33 cellular contexts compared by ENCODE assay signal in the genomic region with DNA sequence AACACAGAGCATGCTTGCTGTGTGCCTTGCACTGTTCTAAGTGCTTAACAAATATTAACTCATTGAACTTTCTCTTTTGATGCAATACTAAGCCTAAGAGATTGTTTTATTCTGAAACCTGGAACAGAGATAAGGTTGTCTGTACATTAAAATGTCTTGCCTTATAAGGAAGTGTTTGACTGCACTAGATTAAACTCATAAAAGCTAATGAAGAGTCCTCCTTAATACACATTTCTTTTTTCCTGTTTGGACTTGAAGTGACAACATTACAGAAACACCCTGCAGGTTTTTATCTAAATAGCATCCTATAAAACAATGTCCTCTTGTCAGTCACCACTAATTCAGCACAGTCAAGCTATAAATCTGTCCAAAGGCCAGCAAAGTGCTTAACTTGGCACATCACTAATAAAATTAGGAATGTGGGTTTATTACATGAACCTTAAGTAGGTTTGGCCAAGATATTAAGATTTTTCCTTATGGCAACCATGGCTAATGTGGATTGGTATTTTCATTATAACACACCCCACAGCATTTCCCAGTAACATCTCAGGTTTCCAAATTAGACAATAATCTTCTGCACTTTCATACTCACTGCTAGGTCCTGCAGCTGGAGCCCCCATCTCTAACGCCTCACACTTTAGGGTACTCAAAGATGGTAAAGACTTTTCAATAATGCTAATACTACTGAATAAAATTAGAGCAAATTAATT.
DNase-seq lines count a peak whose midpoint lies in the region; ATAC-seq, FAIRE-seq and TF ChIP-seq lines count a peak whose summit lies in the region.
"Had no signal": no experiment of that assay in that cellular context is flagged by ENCODE, and none has a peak within 500 bp of the region (broad histone marks: within the 10 kb centered on the region; RNA-seq: fewer than 3 reads in every experiment).

No MANE protein-coding gene starts in this region.

- DNase-seq in NCI-H526 treated with DMSO at 0.1 percent for 48 hours (lab: John Stamatoyannopoulos, UW), result peak; percentile 10
- no peak for DNase-seq in NCI-H526 (lab: John Stamatoyannopoulos, UW)
- peak; percentile 63 for DNase-seq in LoVo (ENCODE audit: low spot score)
- DNase-seq in bronchial epithelial cell (ENCODE audit: low read depth), result peak; percentile 17
- DNase-seq in retinal pigment epithelial cell (ENCODE audit: low read depth), result peak; percentile 45
- DNase-seq in T1000 (lab: John Stamatoyannopoulos, UW), result no peak
- no peak for DNase-seq in uterus
- DNase-seq: ACHN; activated CD4-positive, alpha-beta T cell treated with anti-CD3 and anti-CD28 coated beads, Interleukin-2, amount 50 U/mL, for 48 hours; activated T-cell treated with anti-CD3 and anti-CD28 coated beads for 4 hours; amniotic stem cell; caudate nucleus; dorsolateral prefrontal cortex; GF-D8; GM23248; hypothalamus; KBM-7; mammary epithelial cell; naive B cell; NCI-H1092 treated with DMSO at 0.1 percent for 48 hours; NCI-H2107; NCI-H524 treated with DMSO at 0.1 percent for 48 hours; right cardiac atrium; T-helper 2 cell; WERI-Rb-1 had no signal

- H3K9me3 ChIP-seq in uterus, result no peaks in the 10 kb centered on the region
- H3K9me3 ChIP-seq: BLaER1 treated with 17β-estradiol and CSF1 and Interleukin-3, amounts not matched to agents 10 nM and 100 nM; SJSA1; suprapubic skin; vagina had no signal

- FAIRE-seq in bronchial epithelial cell (lab: Jason Lieb, UNC), result no peak
- FAIRE-seq: D721Med, GM12878, islet of Langerhans had no signal

- H3K4me3 ChIP-seq in bronchial epithelial cell (ENCODE audit: low read depth, low read length), result no peak overlapping the region
- no peak overlapping the region for H3K4me3 ChIP-seq in retinal pigment epithelial cell (ENCODE audit: low read length)
- no peak overlapping the region for H3K4me3 ChIP-seq in uterus
- H3K4me3 ChIP-seq: BLaER1 treated with 17β-estradiol and CSF1 and Interleukin-3, amounts not matched to agents 10 nM and 100 nM; dorsolateral prefrontal cortex; GM12878; GM23248; SJSA1; suprapubic skin; vagina had no signal

- ATAC-seq in GM18873 (IDR thresholded peaks at IDR 0.05; ENCODE audit: low FRiP score, unreplicated experiment), result no peak
- ATAC-seq: GM12878, right cardiac atrium had no signal

- intact Hi-C loops in uterus (cut with DNase I; ENCODE audit: low total_unique reads), result no loop called here

- no peaks in the 10 kb centered on the region for H3K27me3 ChIP-seq in bronchial epithelial cell (ENCODE audit: control insufficient read depth, insufficient read depth, low read length)
- peaks cover 0 to 2% of the 10 kb centered on the region in 2 donors for H3K27me3 ChIP-seq in uterus
- H3K27me3 ChIP-seq: BLaER1 treated with 17β-estradiol and CSF1 and Interleukin-3, amounts not matched to agents 10 nM and 100 nM; dorsolateral prefrontal cortex; SJSA1; suprapubic skin; vagina had no signal

- no peak overlapping the region for H3K27ac ChIP-seq in uterus
- H3K27ac ChIP-seq: BLaER1 treated with 17β-estradiol and CSF1 and Interleukin-3, amounts not matched to agents 10 nM and 100 nM; dorsolateral prefrontal cortex; GM23248; SJSA1; suprapubic skin; vagina; WERI-Rb-1 had no signal

- H3K36me3 ChIP-seq in bronchial epithelial cell (ENCODE audit: control insufficient read depth, insufficient read depth, low read length) (no peaks in the 10 kb centered on the region), uterus (no peaks in the 10 kb centered on the region)
- H3K36me3 ChIP-seq: BLaER1 treated with 17β-estradiol and CSF1 and Interleukin-3, amounts not matched to agents 10 nM and 100 nM; SJSA1; suprapubic skin; vagina; WERI-Rb-1 had no signal

- TF ChIP-seq CTCF in bronchial epithelial cell (IDR thresholded peaks at IDR 0.05; ENCODE audit: insufficient read depth, low read length, severe bottlenecking) (no peak), retinal pigment epithelial cell (conservative IDR thresholded peaks at IDR 0.05; ENCODE audit: low read depth, low read length) (no peak), uterus (IDR thresholded peaks at IDR 0.05) (no peak)

- H3K4me1 ChIP-seq in uterus, result no peaks in the 10 kb centered on the region
- H3K4me1 ChIP-seq: SJSA1, vagina had no signal

- no peak for TF ChIP-seq POLR2A in uterus (IDR thresholded peaks at IDR 0.05)

Comparison
In these comparisons a context has a peak if more than half of its experiments do, and no peak if none do; other contexts are left out.
1. DNase-seq: peak in NCI-H526 treated with DMSO at 0.1 percent for 48 hours (single experiment), LoVo (single experiment), bronchial epithelial cell (single experiment) and retinal pigment epithelial cell (single experiment); none in NCI-H526 (0 of 2), T1000 (single experiment) and uterus (0 of 2).